In the genomic region with DNA sequence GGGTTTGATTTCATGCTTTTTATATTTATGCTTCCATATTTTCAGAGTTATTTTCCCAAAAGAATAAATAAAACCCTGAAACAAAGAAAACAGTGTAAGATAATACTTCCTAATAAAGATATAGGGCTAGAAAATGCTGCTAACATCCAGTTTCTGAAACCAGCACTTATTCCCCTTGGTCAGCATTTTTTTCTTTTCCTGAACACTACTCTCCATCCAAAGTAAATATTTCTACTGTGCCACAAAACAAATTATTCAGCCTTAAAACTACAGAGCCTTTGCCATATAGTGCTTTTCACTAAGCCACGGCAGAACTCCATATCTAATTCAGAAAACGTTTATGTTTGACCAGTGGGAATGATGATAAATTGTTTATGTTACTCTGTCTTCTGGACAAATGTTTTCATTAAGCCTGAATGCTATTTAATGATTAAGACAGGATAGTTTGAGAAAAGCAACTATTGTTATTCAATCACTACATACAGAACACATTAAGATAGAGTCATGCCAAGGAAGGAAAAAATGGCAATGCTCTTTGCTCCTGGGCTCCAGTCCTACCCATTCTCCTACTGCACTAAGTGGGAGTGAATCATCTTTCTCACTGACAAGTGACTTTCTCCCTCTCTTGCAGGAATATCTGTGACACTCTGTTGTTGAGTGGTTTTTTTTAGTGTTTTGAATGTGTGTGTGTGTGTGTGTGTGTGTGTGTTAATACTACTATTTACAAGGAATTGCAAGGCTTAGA, we compare ENCODE assay signal across 17 cellular contexts.
DNase-seq lines count a peak whose midpoint lies in the region; ATAC-seq, FAIRE-seq and TF ChIP-seq lines count a peak whose summit lies in the region.
"Had no signal": no experiment of that assay in that cellular context is flagged by ENCODE, and none has a peak within 500 bp of the region (broad histone marks: within the 10 kb centered on the region; RNA-seq: fewer than 3 reads in every experiment).

No MANE protein-coding gene starts in this region.

- CTCF ChIA-PET in HepG2 (lab: Yijun Ruan, JAX; ENCODE audit: low intra/inter-chr PET ratio, low total read pairs) = no interaction called here
- CTCF ChIA-PET in K562 (lab: Yijun Ruan, JAX; ENCODE audit: low intra/inter-chr PET ratio) = no interaction called here

- FAIRE-seq in HepG2 (lab: Jason Lieb, UNC) (no peak), K562 (lab: Jason Lieb, UNC) (no peak), islet of Langerhans (lab: Jason Lieb, UNC) (peak; percentile 56)

- BruUV-seq in HepG2 (replicated peaks; lab: Mats Ljungman, UMichigan) (no TSS peak), K562 (replicated peaks; lab: Mats Ljungman, UMichigan) (no TSS peak)

- in situ Hi-C loops in HepG2 (cut with HindIII; ENCODE audit: extremely low pct_ligation_motif_present, low pct_unique_long_range_greater_than_20kb) = no loop called here
- in situ Hi-C loops in K562 (cut with MboI) = no loop called here

- H3K27ac ChIP-seq in HepG2 (ENCODE audit: extremely low read length, insufficient read depth, low read length) (no peak overlapping the region), right lobe of liver (no peak overlapping the region), K562 (ENCODE audit: extremely low read depth, low read depth, low read length) (no peak overlapping the region)
- H3K27ac ChIP-seq: BLaER1, HL-60 had no signal

- no peak overlapping the region for H2AFZ ChIP-seq in HepG2 (ENCODE audit: low read length)
- no peak overlapping the region for H2AFZ ChIP-seq in K562 (ENCODE audit: low read depth, low read length)

- DNase-seq in HepG2 (ENCODE audit: low spot score) = no peak
- no peak for DNase-seq in right lobe of liver
- no peak for DNase-seq in K562 (ENCODE audit: extremely low read depth in 1 of 4, low spot score in 3 of 4)
- no peak for DNase-seq in NCI-H2081 treated with DMSO at 0.1 percent for 48 hours (lab: John Stamatoyannopoulos, UW)
- DNase-seq in mucosa of descending colon = no peak
- no peak for DNase-seq in activated naive CD4-positive, alpha-beta T cell (lab: John Stamatoyannopoulos, UW)
- DNase-seq: CD8-positive, alpha-beta T cell; DMS79 treated with DMSO at 0.1 percent for 48 hours; NCI-H1105; NCI-H2081; NCI-H748 treated with DMSO at 0.1 percent for 48 hours; OCI-M1; Right ventricle myocardium superior had no signal

- H4K20me1 ChIP-seq in HepG2 (ENCODE audit: insufficient read depth, low read length) (no peaks in the 10 kb centered on the region), K562 (replicated peaks; ENCODE audit: control insufficient read depth, insufficient read depth, low read length) (no peaks in the 10 kb centered on the region)
- H4K20me1 ChIP-seq: BLaER1 had no signal

- H3K36me3 ChIP-seq in HepG2 (replicated peaks in 1 of 2; ENCODE audit: control insufficient read depth in 1 of 2, insufficient read depth in 2 of 2, low read length in 2 of 2) (no peaks in the 10 kb centered on the region), right lobe of liver (no peaks in the 10 kb centered on the region), K562 (ENCODE audit: control insufficient read depth, insufficient read depth, low read length) (no peaks in the 10 kb centered on the region), mucosa of descending colon (ENCODE audit: low read depth) (no peaks in the 10 kb centered on the region)
- H3K36me3 ChIP-seq: BLaER1, HAP-1 had no signal

- H3K9me3 ChIP-seq in HepG2 (ENCODE audit: low read length) = no peaks in the 10 kb centered on the region
- no peaks in the 10 kb centered on the region for H3K9me3 ChIP-seq in right lobe of liver
- no peaks in the 10 kb centered on the region for H3K9me3 ChIP-seq in K562 (replicated peaks; ENCODE audit: control insufficient read depth, insufficient read depth, low read depth, low read length)
- H3K9me3 ChIP-seq in mucosa of descending colon = no peaks in the 10 kb centered on the region
- H3K9me3 ChIP-seq: BLaER1, HAP-1 had no signal

- TF ChIP-seq CTCF in HepG2 (CRISPR knock-in tag; IDR thresholded peaks at IDR 0.05) (no peak), right lobe of liver (IDR thresholded peaks at IDR 0.05) (no peak), K562 (IDR thresholded peaks at IDR 0.05 in 2 of 3, conservative IDR thresholded peaks at IDR 0.05 in 1 of 3; ENCODE audit: insufficient read depth in 2 of 3, low read depth in 1 of 3, low read length in 3 of 3) (no peak), mucosa of descending colon (IDR thresholded peaks at IDR 0.05) (no peak)

- ATAC-seq in HepG2 = no peak
- no peak for ATAC-seq in right lobe of liver
- ATAC-seq in K562 = no peak
- no peak for ATAC-seq in mucosa of descending colon
- ATAC-seq: CD8-positive, alpha-beta T cell had no signal

- H3K9ac ChIP-seq in HepG2 (ENCODE audit: insufficient read depth, low read depth, low read length) (no peak overlapping the region), K562 (ENCODE audit: insufficient read depth in 1 of 2, low read depth in 2 of 2, low read length in 2 of 2) (no peak overlapping the region)
- H3K9ac ChIP-seq: BLaER1 had no signal

- no peaks in the 10 kb centered on the region for H3K9me1 ChIP-seq in K562 (ENCODE audit: control insufficient read depth, insufficient read depth, low read length)

- POLR2A ChIA-PET in HepG2 (lab: Yijun Ruan, JAX) (no interaction called here), K562 (lab: Yijun Ruan, JAX) (no interaction called here)

- no peak for TF ChIP-seq RAD21 in HepG2 (CRISPR knock-in tag; IDR thresholded peaks at IDR 0.05)
- TF ChIP-seq RAD21 in K562 (CRISPR knock-in tag; conservative IDR thresholded peaks at IDR 0.05 in 1 of 2, IDR thresholded peaks at IDR 0.05 in 1 of 2) = no peak

- TF ChIP-seq POLR2A in HepG2 (IDR thresholded peaks at IDR 0.05; ENCODE audit: insufficient read depth in 1 of 2, low read depth in 2 of 2, low read length in 2 of 2) (no peak), right lobe of liver (IDR thresholded peaks at IDR 0.05) (no peak), K562 (conservative IDR thresholded peaks at IDR 0.05) (no peak)

- TF ChIP-seq EP300 in HepG2 (IDR thresholded peaks at IDR 0.05; ENCODE audit: low read depth in 2 of 2, low read length in 2 of 2) = no peak
- TF ChIP-seq EP300 in HepG2 (CRISPR knock-in tag; IDR thresholded peaks at IDR 0.05; ENCODE audit: borderline replicate concordance) = no peak
- TF ChIP-seq EP300 in K562 (IDR thresholded peaks at IDR 0.05; ENCODE audit: low read length) = no peak

- H3K79me2 ChIP-seq in HepG2 (ENCODE audit: insufficient read depth, low read length) (no peaks in the 10 kb centered on the region), K562 (ENCODE audit: control insufficient read depth, insufficient read depth, low read length) (no peaks in the 10 kb centered on the region)

- WGBS in HepG2 (ENCODE audit: low lambda C conversion rate) = 2% methylated on average over 2 of the region's 2 CpGs
- WGBS in right lobe of liver (ENCODE audit: insufficient coverage, low coverage, low lambda C conversion rate, missing lambda C conversion rate) = 30% methylated on average over 2 of the region's 2 CpGs
- WGBS in K562 (ENCODE audit: insufficient coverage, low coverage, missing lambda C conversion rate) = 8% methylated on average over 2 of the region's 2 CpGs

- no peak overlapping the region for H3K4me2 ChIP-seq in HepG2 (ENCODE audit: low read depth, low read length)
- H3K4me2 ChIP-seq in K562 (ENCODE audit: insufficient read depth, low read length) = no peak overlapping the region
- H3K4me2 ChIP-seq: BLaER1 had no signal

- H3K27me3 ChIP-seq in HepG2 (ENCODE audit: control insufficient read depth in 1 of 2, insufficient read depth in 2 of 2, low read length in 2 of 2) (no peaks in the 10 kb centered on the region), right lobe of liver (no peaks in the 10 kb centered on the region), K562 (ENCODE audit: control insufficient read depth in 2 of 2, insufficient read depth in 2 of 2, low read length in 2 of 2) (no peaks in the 10 kb centered on the region)
- H3K27me3 ChIP-seq: BLaER1 had no signal

- intact Hi-C loops in HepG2 (cut with micrococcal nuclease; ENCODE audit: unreplicated experiment) = no loop called here
- intact Hi-C loops in right lobe of liver (cut with DNase I) = no loop called here
- intact Hi-C loops in K562 (cut with micrococcal nuclease) = no loop called here
- intact Hi-C loops in mucosa of descending colon (cut with DNase I, micrococcal nuclease) = no loop called here

- H3K4me3 ChIP-seq in HepG2 (replicated peaks in 1 of 3; ENCODE audit: insufficient read depth in 1 of 3, low read depth in 2 of 3, low read length in 3 of 3) = no peak overlapping the region
- H3K4me3 ChIP-seq in right lobe of liver = no peak overlapping the region
- H3K4me3 ChIP-seq in K562 = no peak overlapping the region
- H3K4me3 ChIP-seq in mucosa of descending colon = no peak overlapping the region
- H3K4me3 ChIP-seq: BLaER1, HAP-1 had no signal

- no peaks in the 10 kb centered on the region for H3K4me1 ChIP-seq in HepG2 (ENCODE audit: insufficient read depth, low read length)
- H3K4me1 ChIP-seq in right lobe of liver = no peaks in the 10 kb centered on the region
- H3K4me1 ChIP-seq in K562 (replicated peaks in 1 of 2; ENCODE audit: control insufficient read depth in 2 of 2, insufficient read depth in 2 of 2, low read length in 2 of 2) = no peaks in the 10 kb centered on the region
- no peaks in the 10 kb centered on the region for H3K4me1 ChIP-seq in mucosa of descending colon (ENCODE audit: low read depth)
- H3K4me1 ChIP-seq: BLaER1 had no signal

TF ChIP-seq in HepG2, 621 proteins besides CTCF, POLR2A, EP300 and RAD21:
- TF ChIP-seq CENPX (CRISPR knock-in tag; IDR thresholded peaks at IDR 0.05) = no peak
- peak; percentile 83 for TF ChIP-seq MAFF (IDR thresholded peaks at IDR 0.05; ENCODE audit: low read depth, low read length)
- TF ChIP-seq MAFK (conservative IDR thresholded peaks at IDR 0.05 in 1 of 2, IDR thresholded peaks at IDR 0.05 in 1 of 2; ENCODE audit: low read length in 2 of 2) = peak; percentile 80 to 91
- TF ChIP-seq NAIF1 (CRISPR knock-in tag; IDR thresholded peaks at IDR 0.05; ENCODE audit: borderline replicate concordance) = no peak

TF ChIP-seq in K562, 482 proteins besides CTCF, POLR2A, EP300 and RAD21 (continues in another document):
- no peak for TF ChIP-seq SMAD4 (CRISPR knock-in tag; conservative IDR thresholded peaks at IDR 0.05)
- TF ChIP-seq, protein P1, sequence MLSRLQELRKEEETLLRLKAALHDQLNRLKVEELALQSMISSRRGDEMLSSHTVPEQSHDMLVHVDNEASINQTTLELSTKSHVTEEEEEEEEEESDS (CRISPR knock-in tag; IDR thresholded peaks at IDR 0.05) = no peak
- no peak for TF ChIP-seq NR2C1 (IDR thresholded peaks at IDR 0.05)
- no peak for TF ChIP-seq NR2C1 (tag; IDR thresholded peaks at IDR 0.05)
- TF ChIP-seq ZNF431 (CRISPR knock-in tag; IDR thresholded peaks at IDR 0.05) = no peak
- TF ChIP-seq MAFK (IDR thresholded peaks at IDR 0.05; ENCODE audit: low read length) = peak; percentile 68; the same call in 1 of the 2 replicates
- no peak for TF ChIP-seq MCM3 (IDR thresholded peaks at IDR 0.05)
- no peak for TF ChIP-seq KDM1A (IDR thresholded peaks at IDR 0.05)
- TF ChIP-seq TBL1XR1 (IDR thresholded peaks at IDR 0.05; ENCODE audit: low read length in 2 of 2) = no peak
- no peak for TF ChIP-seq THRAP3 (IDR thresholded peaks at IDR 0.05; ENCODE audit: borderline replicate concordance)
- 0 out of 2 replicates have a peak, but pooled peaks have one; percentile 1 for TF ChIP-seq C11orf30 (IDR thresholded peaks at IDR 0.05; ENCODE audit: low read depth)
- no peak for TF ChIP-seq HOXB6 (CRISPR knock-in tag; IDR thresholded peaks at IDR 0.05; ENCODE audit: borderline replicate concordance)
